In genomic region chr2:221517362-221518121, GRCh38 we compare ENCODE assay signal across 8 cellular contexts. TPM values are rescaled to one million over a fixed set of nuclear protein-coding genes. Genes with fewer than 3 reads are reported as not detected.
DNase-seq lines count a peak whose midpoint lies in the region; ATAC-seq, FAIRE-seq and TF ChIP-seq lines count a peak whose summit lies in the region.

No MANE protein-coding gene starts in this region.

- intact Hi-C loops in endothelial cell of umbilical vein (cut with micrococcal nuclease), result loop anchor here (1.0 to 5.0 kb wide), 5 partner anchors 10 to 95 kb away; partner anchors contain the start of gene EPHA4

- no TSS peak for BruUV-seq in endothelial cell of umbilical vein (replicated peaks; lab: Mats Ljungman, UMichigan)

- no peak for TF ChIP-seq CTCF in endothelial cell of umbilical vein (IDR thresholded peaks at IDR 0.05; ENCODE audit: extremely low read depth in 1 of 2, insufficient read depth in 1 of 2, low read depth in 1 of 2, low read length in 2 of 2)

- H2AFZ ChIP-seq in endothelial cell of umbilical vein (ENCODE audit: low read depth, low read length), result peak overlapping the region; percentile 28

- H3K36me3 ChIP-seq in BLaER1 (no peaks in the 10 kb centered on the region), endothelial cell of umbilical vein (ENCODE audit: control insufficient read depth in 2 of 2, extremely low read depth in 1 of 2, insufficient read depth in 2 of 2, low read length in 2 of 2) (no peaks in the 10 kb centered on the region), H7 (replicated peaks; ENCODE audit: control insufficient read depth, insufficient read depth, low read length) (no peaks in the 10 kb centered on the region)

- H3K27ac ChIP-seq in BLaER1, result peak overlapping the region; percentile 49
- peak overlapping the region; percentile 70 for H3K27ac ChIP-seq in endothelial cell of umbilical vein (ENCODE audit: insufficient read depth, low read depth, low read length)

- H3K4me3 ChIP-seq in BLaER1 (no peak overlapping the region), endothelial cell of umbilical vein (replicated peaks in 1 of 3; ENCODE audit: insufficient read depth in 1 of 3, low read depth in 1 of 3, low read length in 3 of 3) (no peak overlapping the region), H7 (ENCODE audit: insufficient read depth, low read depth, low read length) (no peak overlapping the region)

- H3K27me3 ChIP-seq in BLaER1, result no peaks in the 10 kb centered on the region
- no peaks in the 10 kb centered on the region for H3K27me3 ChIP-seq in endothelial cell of umbilical vein (ENCODE audit: control insufficient read depth in 2 of 2, insufficient read depth in 2 of 2, low read length in 2 of 2)
- H3K27me3 ChIP-seq in H7 (ENCODE audit: control insufficient read depth, insufficient read depth, low read length), result no peaks in the 10 kb centered on the region

- peak; percentile 42 to 59 for DNase-seq in activated CD4-positive, alpha-beta T cell treated with anti-CD3 and anti-CD28 coated beads for 4 hours
- DNase-seq in endothelial cell of umbilical vein (ENCODE audit: low read depth, low spot score), result peak; percentile 72
- peak; percentile 47 to 54 for DNase-seq in stimulated activated CD4-positive, alpha-beta T cell treated with anti-CD3 and anti-CD28 coated beads, Interleukin-15, amount 100 ng/mL, for 48 hours (ENCODE audit: low read depth in 2 of 2)
- no peak for DNase-seq in H7
- DNase-seq in globus pallidus (ENCODE audit: low spot score), result no peak

- H3K79me2 ChIP-seq in endothelial cell of umbilical vein (ENCODE audit: control insufficient read depth, insufficient read depth, low read length), result no peaks in the 10 kb centered on the region

- POLR2A ChIA-PET in endothelial cell of umbilical vein (lab: Charles Lee), result interaction anchor here (1.4 kb wide), 1 partner anchor 12 kb away, joined by 5 read pairs; no protein-coding TSS in a partner anchor

- no peaks in the 10 kb centered on the region for H3K9me3 ChIP-seq in BLaER1
- no peaks in the 10 kb centered on the region for H3K9me3 ChIP-seq in endothelial cell of umbilical vein (replicated peaks; ENCODE audit: control insufficient read depth, insufficient read depth, low read length)

- no peaks in the 10 kb centered on the region for H3K9me1 ChIP-seq in endothelial cell of umbilical vein (replicated peaks; ENCODE audit: control insufficient read depth, extremely low read depth, insufficient read depth, low read length)

- peak; percentile 74 for FAIRE-seq in endothelial cell of umbilical vein (lab: Jason Lieb, UNC)

- no peak overlapping the region for H3K9ac ChIP-seq in BLaER1
- no peak overlapping the region for H3K9ac ChIP-seq in endothelial cell of umbilical vein (replicated peaks; ENCODE audit: extremely low read depth, insufficient read depth, low read length)

- H3K4me2 ChIP-seq in BLaER1 (peak overlapping the region; percentile 61), endothelial cell of umbilical vein (ENCODE audit: insufficient read depth, low read length) (peak overlapping the region; percentile 44)

- CTCF ChIA-PET in endothelial cell of umbilical vein (lab: Charles Lee), result interaction anchor here (1.1 to 1.7 kb wide), 3 partner anchors 17 to 74 kb away, joined by 4 to 10 read pairs (median 4); partner anchors contain the start of gene EPHA4

- peak; percentile 89 for ATAC-seq in GM19397 (IDR thresholded peaks at IDR 0.05; ENCODE audit: unreplicated experiment)
- peak; percentile 96 for ATAC-seq in HG03439 (IDR thresholded peaks at IDR 0.05; ENCODE audit: unreplicated experiment)

- dilution Hi-C loops in endothelial cell of umbilical vein (cut with MboI; ENCODE audit: extremely low pct_ligation_motif_present, low sequenced_read_pairs), result no loop called here

- H3K4me1 ChIP-seq in BLaER1 (peaks cover 46% of the 10 kb centered on the region), endothelial cell of umbilical vein (ENCODE audit: control insufficient read depth, extremely low read depth, insufficient read depth, low read length) (peaks cover 33% of the 10 kb centered on the region)

- H4K20me1 ChIP-seq in BLaER1 (no peaks in the 10 kb centered on the region), endothelial cell of umbilical vein (replicated peaks; ENCODE audit: control insufficient read depth, extremely low read depth, insufficient read depth, low read length) (no peaks in the 10 kb centered on the region)

- TF ChIP-seq POLR2A in endothelial cell of umbilical vein (IDR thresholded peaks at IDR 0.05; ENCODE audit: low read depth, low read length), result no peak

TF ChIP-seq in endothelial cell of umbilical vein, 7 proteins besides CTCF, POLR2A, EP300 and RAD21:
- TF ChIP-seq GATA2 (IDR thresholded peaks at IDR 0.05; ENCODE audit: insufficient read depth, insufficient read length, low read depth, low read length) (peak; percentile 61), JUN (IDR thresholded peaks at IDR 0.05; ENCODE audit: borderline replicate concordance, insufficient read depth, insufficient read length, low read depth) (no peak), POLR2AphosphoS5 (IDR thresholded peaks at IDR 0.05; ENCODE audit: insufficient read depth, low read depth, low read length) (peak; percentile 66), MAX (IDR thresholded peaks at IDR 0.05; ENCODE audit: insufficient read depth, insufficient read length) (no peak), MYC (IDR thresholded peaks at IDR 0.05; ENCODE audit: low read depth, low read length) (no peak), EZH2 (IDR thresholded peaks at IDR 0.05; ENCODE audit: borderline replicate concordance, low read depth, low read length, severe bottlenecking) (no peak), FOS (IDR thresholded peaks at IDR 0.05; ENCODE audit: borderline replicate concordance, insufficient read depth, low read length) (peak; percentile 51)

RNA-seq across cellular contexts. Expression of gene EPHA4, which starts 54.6 kb away (rescaled TPM):
- total RNA-seq in endothelial cell of umbilical vein, result 17.4 and 19.8 TPM in 2 replicates
- polyA plus RNA-seq in endothelial cell of umbilical vein, result 11.5 and 11.9 TPM in 2 replicates
- 6.4 and 7.6 TPM in 2 replicates for polyA plus RNA-seq in endothelial cell of umbilical vein (2011; cell fraction: cytosol; rRNA removed)
- 40.6 and 42.1 TPM in 2 replicates for polyA plus RNA-seq in endothelial cell of umbilical vein (2011; cell fraction: nucleus; rRNA removed)
- polyA plus RNA-seq in endothelial cell of umbilical vein (2012), result 11.0 and 18.2 TPM in 2 replicates
- 42.8 and 61.4 TPM in 2 replicates for polyA minus RNA-seq in endothelial cell of umbilical vein
- not detected for polyA minus RNA-seq in endothelial cell of umbilical vein (2011; cell fraction: cytosol; rRNA and poly(A)+ RNA removed)
- polyA minus RNA-seq in endothelial cell of umbilical vein (2011; cell fraction: nucleus; rRNA and poly(A)+ RNA removed), result 73.1 and 96.4 TPM in 2 replicates
- 9.9 and 20.2 TPM in 2 replicates for total RNA-seq in H7 (2014; rRNA removed; shearing (Covaris generic))

Comparison
In these comparisons a context has a peak if more than half of its experiments do, and no peak if none do; other contexts are left out.
1. DNase-seq: peak in activated CD4-positive, alpha-beta T cell treated with anti-CD3 and anti-CD28 coated beads for 4 hours (2 of 2), endothelial cell of umbilical vein (single experiment) and stimulated activated CD4-positive, alpha-beta T cell treated with anti-CD3 and anti-CD28 coated beads, Interleukin-15, amount 100 ng/mL, for 48 hours (2 of 2); none in H7 (single experiment) and globus pallidus (single experiment).